ENCODE assay signal across 26 cellular contexts in the genomic region with DNA sequence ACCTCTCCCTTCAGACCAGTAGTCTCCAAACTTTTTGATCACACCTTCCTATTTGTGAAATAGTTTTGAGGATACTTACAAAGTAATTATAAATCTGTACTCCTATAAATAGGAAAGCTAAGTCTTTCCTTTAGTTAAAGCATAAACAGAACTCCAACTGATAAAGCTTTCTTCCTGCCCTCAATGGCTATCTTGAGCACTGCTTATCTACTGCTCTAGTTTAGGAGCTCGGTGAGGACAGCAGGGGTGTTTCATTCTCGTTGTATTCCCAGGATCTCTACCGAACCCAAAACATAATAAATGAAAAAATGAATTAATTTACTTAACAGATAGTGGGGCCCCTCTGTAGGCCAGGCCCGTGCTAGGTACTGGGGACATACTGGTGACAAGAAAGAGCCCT. TPM values are rescaled to one million over a fixed set of nuclear protein-coding genes. Genes with fewer than 3 reads are reported as not detected.
DNase-seq lines count a peak whose midpoint lies in the region; ATAC-seq and TF ChIP-seq lines count a peak whose summit lies in the region.
"Had no signal": no experiment of that assay in that cellular context is flagged by ENCODE, and none has a peak within 500 bp of the region (broad histone marks: within the 10 kb centered on the region; RNA-seq: fewer than 3 reads in every experiment).

No MANE protein-coding gene starts in this region.

- peak overlapping the region; percentile 100 for H3K27ac ChIP-seq in SJCRH30
- peak overlapping the region in 3 of 4 donors; percentile 82 to 88 (median 86) for H3K27ac ChIP-seq in esophagus squamous epithelium
- peak overlapping the region; percentile 99 for H3K27ac ChIP-seq in stomach smooth muscle (ENCODE audit: low read length)
- H3K27ac ChIP-seq: foreskin keratinocyte, HL-60 had no signal

- peaks cover 5% of the 10 kb centered on the region for H3K9me3 Mint-ChIP-seq in glutamatergic neuron (ENCODE audit: unreplicated experiment)
- H3K9me3 Mint-ChIP-seq: activated CD4-positive, alpha-beta memory T cell treated with anti-CD3 and anti-CD28 coated beads for 36 hours; activated naive CD4-positive, alpha-beta T cell treated with anti-CD3 and anti-CD28 coated beads, Interleukin-2, amount 50 U/mL, for 72 hours; activated T-helper 2 cell treated with anti-CD3 and anti-CD28 coated beads, Interferon-gamma antibody, Interleukin-2, Interleukin-4, amounts not matched to agents 10 μg/mL and 5 μg/mL and 100 μg/mL, durations not matched to agents 14 hours and 24 hours and 36 hours; stimulated activated naive B cell treated with anti-CD40 and anti-IgM and Interleukin-4, amounts not matched to agents 10 μg/mL and 1 μg/mL and 100 μg/mL, for 72 hours had no signal

- no peaks in the 10 kb centered on the region for H3K27me3 ChIP-seq in SJCRH30
- no peaks in the 10 kb centered on the region for H3K27me3 ChIP-seq in esophagus squamous epithelium
- H3K27me3 ChIP-seq in stomach smooth muscle (ENCODE audit: control insufficient read depth in 1 of 2, insufficient read depth in 2 of 2, low read length in 2 of 2), result no peaks in the 10 kb centered on the region
- H3K27me3 ChIP-seq: foreskin keratinocyte had no signal

- H3K9me3 ChIP-seq in SJCRH30 (replicated peaks) (no peaks in the 10 kb centered on the region), esophagus squamous epithelium (no peaks in the 10 kb centered on the region), stomach smooth muscle (ENCODE audit: control insufficient read depth in 2 of 2, low read length in 2 of 2) (no peaks in the 10 kb centered on the region), T-helper 17 cell (ENCODE audit: control insufficient read depth, low read length, poor library complexity, severe bottlenecking) (no peaks in the 10 kb centered on the region)
- H3K9me3 ChIP-seq: HAP-1 had no signal

- H3K4me1 Mint-ChIP-seq in glutamatergic neuron (ENCODE audit: low read depth, unreplicated experiment), result peaks cover 36% of the 10 kb centered on the region
- no peaks in the 10 kb centered on the region for H3K4me1 Mint-ChIP-seq in T-helper 17 cell
- H3K4me1 Mint-ChIP-seq: stimulated activated naive B cell treated with anti-CD40 and anti-IgM and Interleukin-4, amounts not matched to agents 10 μg/mL and 1 μg/mL and 100 μg/mL, for 72 hours had no signal

- peaks cover 7% of the 10 kb centered on the region for H3K36me3 Mint-ChIP-seq in glutamatergic neuron (ENCODE audit: unreplicated experiment)
- H3K36me3 Mint-ChIP-seq in T-helper 17 cell (ENCODE audit: low read depth), result peaks cover 3% of the 10 kb centered on the region
- H3K36me3 Mint-ChIP-seq: activated CD4-positive, alpha-beta memory T cell treated with anti-CD3 and anti-CD28 coated beads for 36 hours; activated naive CD4-positive, alpha-beta T cell treated with anti-CD3 and anti-CD28 coated beads, Interleukin-2, amount 50 U/mL, for 72 hours; stimulated activated naive B cell treated with anti-CD40 and anti-IgM and Interleukin-4, amounts not matched to agents 10 μg/mL and 1 μg/mL and 100 μg/mL, for 72 hours had no signal

- H3K4me3 Mint-ChIP-seq in glutamatergic neuron (ENCODE audit: unreplicated experiment) (no peak overlapping the region), T-helper 17 cell (no peak overlapping the region)
- H3K4me3 Mint-ChIP-seq: activated CD4-positive, alpha-beta memory T cell treated with anti-CD3 and anti-CD28 coated beads for 36 hours; stimulated activated naive B cell treated with anti-CD40 and anti-IgM and Interleukin-4, amounts not matched to agents 10 μg/mL and 1 μg/mL and 100 μg/mL, for 72 hours had no signal

- WGBS in esophagus squamous epithelium, 2 donors, result 87 to 92% methylated on average over 4 of the region's 4 CpGs

- H3K4me3 ChIP-seq in SJCRH30 (no peak overlapping the region), esophagus squamous epithelium (no peak overlapping the region), stomach smooth muscle (ENCODE audit: low read length in 2 of 2) (peak overlapping the region in 1 of 2 donors; percentile 55)
- H3K4me3 ChIP-seq: HAP-1 had no signal

- TF ChIP-seq CTCF in esophagus squamous epithelium (IDR thresholded peaks at IDR 0.05), result no peak
- no peak for TF ChIP-seq CTCF in glutamatergic neuron (IDR thresholded peaks at IDR 0.05; ENCODE audit: partially characterized antibody, unreplicated experiment)

- H3K4me1 ChIP-seq in SJCRH30, result peaks cover 39% of the 10 kb centered on the region
- peaks cover 0 to 51% (median 0%) of the 10 kb centered on the region in 3 donors for H3K4me1 ChIP-seq in esophagus squamous epithelium
- peaks cover 91% of the 10 kb centered on the region for H3K4me1 ChIP-seq in stomach smooth muscle (ENCODE audit: control insufficient read depth, insufficient read depth, low read length)
- H3K4me1 ChIP-seq: foreskin keratinocyte, HAP-1 had no signal

- DNase-seq in SJCRH30, result no peak
- DNase-seq in esophagus squamous epithelium (lab: John Stamatoyannopoulos, UW), result no peak
- DNase-seq in mesenteric fat pad (ENCODE audit: low spot score), result peak; percentile 37
- no peak for DNase-seq in glutamatergic neuron
- DNase-seq in T-helper 17 cell, result no peak
- DNase-seq: activated CD4-positive, alpha-beta memory T cell treated with anti-CD3 and anti-CD28 coated beads for 36 hours; activated CD8-positive, alpha-beta memory T cell treated with anti-CD3 and anti-CD28 coated beads, Interleukin-2, amount 50 U/mL, for 48 hours; cerebellar nuclear complex; EL; foreskin keratinocyte; NCI-H1092; NCI-H187 treated with DMSO at 0.1 percent for 48 hours; NCI-H748 treated with DMSO at 0.1 percent for 48 hours; retina; stimulated activated CD4-positive, alpha-beta T cell treated with anti-CD3 and anti-CD28 coated beads, Interleukin-12 subunit alpha, Interleukin-12 subunit beta, amount 100 ng/mL, for 4 hours; stimulated activated CD4-positive, alpha-beta T cell treated with anti-CD3 and anti-CD28 coated beads, Interleukin-4, amount 100 ng/mL, for 24 hours; stimulated activated naive B cell treated with anti-CD40 and anti-IgM and Interleukin-4, amounts not matched to agents 10 μg/mL and 1 μg/mL and 100 μg/mL, for 72 hours; T1000 had no signal

- ATAC-seq in T-helper 17 cell, result no peak
- no peak for ATAC-seq in SK-N-SH treated with all-trans-retinoic acid at 6 μM for 48 hours
- no peak for ATAC-seq in GM18909 (IDR thresholded peaks at IDR 0.05; ENCODE audit: poor library complexity, unreplicated experiment)
- ATAC-seq: activated CD4-positive, CD25-positive, alpha-beta regulatory T cell treated with anti-CD3 and anti-CD28 coated beads, Interleukin-2, amount 50 U/mL, for 24 hours; activated naive CD4-positive, alpha-beta T cell treated with anti-CD3 and anti-CD28 coated beads, Interleukin-2, amount 50 U/mL, for 72 hours; stimulated activated naive B cell treated with anti-CD40 and anti-IgM and Interleukin-4, amounts not matched to agents 10 μg/mL and 1 μg/mL and 100 μg/mL, for 72 hours had no signal

- peaks cover 6% of the 10 kb centered on the region for H3K27me3 Mint-ChIP-seq in glutamatergic neuron (ENCODE audit: unreplicated experiment)
- peaks cover 8% of the 10 kb centered on the region for H3K27me3 Mint-ChIP-seq in T-helper 17 cell
- H3K27me3 Mint-ChIP-seq: activated CD4-positive, alpha-beta memory T cell treated with anti-CD3 and anti-CD28 coated beads for 36 hours had no signal

- intact Hi-C loops in esophagus squamous epithelium (cut with DNase I), result no loop called here

- no peaks in the 10 kb centered on the region for H3K36me3 ChIP-seq in SJCRH30
- no peaks in the 10 kb centered on the region for H3K36me3 ChIP-seq in esophagus squamous epithelium
- peaks cover 0 to 5% of the 10 kb centered on the region in 2 donors for H3K36me3 ChIP-seq in stomach smooth muscle (ENCODE audit: control insufficient read depth in 2 of 2, insufficient read depth in 2 of 2, low read length in 2 of 2)
- H3K36me3 ChIP-seq: HAP-1 had no signal

- H3K27ac Mint-ChIP-seq in glutamatergic neuron (ENCODE audit: unreplicated experiment) (no peak overlapping the region), T-helper 17 cell (no peak overlapping the region)
- H3K27ac Mint-ChIP-seq: activated CD4-positive, alpha-beta memory T cell treated with anti-CD3 and anti-CD28 coated beads for 36 hours; activated naive CD4-positive, alpha-beta T cell treated with anti-CD3 and anti-CD28 coated beads, Interleukin-2, amount 50 U/mL, for 72 hours; activated T-helper 2 cell treated with anti-CD3 and anti-CD28 coated beads, Interferon-gamma antibody, Interleukin-2, Interleukin-4, amounts not matched to agents 10 μg/mL and 5 μg/mL and 100 μg/mL, durations not matched to agents 14 hours and 24 hours and 36 hours; stimulated activated naive B cell treated with anti-CD40 and anti-IgM and Interleukin-4, amounts not matched to agents 10 μg/mL and 1 μg/mL and 100 μg/mL, for 72 hours had no signal

- no peak for TF ChIP-seq POLR2A in esophagus squamous epithelium (IDR thresholded peaks at IDR 0.05)

- peak overlapping the region; percentile 64 to 73 for H3K9ac ChIP-seq in stomach smooth muscle (ENCODE audit: low read length in 2 of 2)

TF ChIP-seq in SK-N-SH treated with all-trans-retinoic acid at 6 μM for 48 hours, 23 proteins besides CTCF, POLR2A, EP300 and RAD21:
- TF ChIP-seq ZFP3 (CRISPR knock-in tag; IDR thresholded peaks at IDR 0.05), result no peak
- no peak for TF ChIP-seq BACH2 (CRISPR knock-in tag; IDR thresholded peaks at IDR 0.05; ENCODE audit: borderline replicate concordance)

RNA-seq across cellular contexts. Expression of gene SORBS1, which starts 17.7 kb away (rescaled TPM):
- 12.8 and 17.1 TPM in 2 replicates for total RNA-seq in SJCRH30 (2014; rRNA removed; shearing (Covaris generic))
- total RNA-seq in esophagus squamous epithelium, result 100 to 1,000 TPM in 1 of 4 donors, 10 to 100 TPM in 3; 23.3 to 359 (median 72.2) TPM
- 854 TPM for total RNA-seq in mesenteric fat pad
- total RNA-seq in glutamatergic neuron (ENCODE audit: unreplicated experiment), result 221 TPM
- 1 to 10 TPM; 2.5 to 5.0 TPM for total RNA-seq in T-helper 17 cell
